ENCODE assay signal across 1 cellular context in the genomic region with DNA sequence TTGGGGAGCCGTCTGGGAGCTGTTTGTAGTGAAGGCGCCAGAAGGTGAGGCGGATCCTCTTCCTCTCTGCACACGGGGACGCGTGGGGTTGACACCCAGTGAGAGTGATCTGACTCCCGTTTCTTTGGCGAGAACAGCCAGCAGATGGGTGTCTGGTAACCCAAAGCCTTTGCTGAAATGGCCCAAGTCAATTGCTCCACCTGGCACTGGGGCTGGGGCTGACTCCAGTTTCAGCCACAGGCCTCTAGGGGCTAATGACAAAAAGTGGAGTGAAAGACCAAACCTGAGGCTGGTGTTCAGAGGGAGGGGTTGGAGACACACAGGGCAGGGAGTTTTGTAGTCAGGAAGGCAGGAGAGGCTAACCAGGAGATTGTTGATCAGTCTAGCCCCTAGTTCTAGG.
TF ChIP-seq lines count a peak whose summit lies in the region.

No MANE protein-coding gene starts in this region.

TF ChIP-seq in K562, 482 proteins besides CTCF, POLR2A, EP300 and RAD21 (continued from another document):
- no peak for TF ChIP-seq ZKSCAN1 (IDR thresholded peaks at IDR 0.05; ENCODE audit: low read depth, low read length)
- TF ChIP-seq, protein P1, sequence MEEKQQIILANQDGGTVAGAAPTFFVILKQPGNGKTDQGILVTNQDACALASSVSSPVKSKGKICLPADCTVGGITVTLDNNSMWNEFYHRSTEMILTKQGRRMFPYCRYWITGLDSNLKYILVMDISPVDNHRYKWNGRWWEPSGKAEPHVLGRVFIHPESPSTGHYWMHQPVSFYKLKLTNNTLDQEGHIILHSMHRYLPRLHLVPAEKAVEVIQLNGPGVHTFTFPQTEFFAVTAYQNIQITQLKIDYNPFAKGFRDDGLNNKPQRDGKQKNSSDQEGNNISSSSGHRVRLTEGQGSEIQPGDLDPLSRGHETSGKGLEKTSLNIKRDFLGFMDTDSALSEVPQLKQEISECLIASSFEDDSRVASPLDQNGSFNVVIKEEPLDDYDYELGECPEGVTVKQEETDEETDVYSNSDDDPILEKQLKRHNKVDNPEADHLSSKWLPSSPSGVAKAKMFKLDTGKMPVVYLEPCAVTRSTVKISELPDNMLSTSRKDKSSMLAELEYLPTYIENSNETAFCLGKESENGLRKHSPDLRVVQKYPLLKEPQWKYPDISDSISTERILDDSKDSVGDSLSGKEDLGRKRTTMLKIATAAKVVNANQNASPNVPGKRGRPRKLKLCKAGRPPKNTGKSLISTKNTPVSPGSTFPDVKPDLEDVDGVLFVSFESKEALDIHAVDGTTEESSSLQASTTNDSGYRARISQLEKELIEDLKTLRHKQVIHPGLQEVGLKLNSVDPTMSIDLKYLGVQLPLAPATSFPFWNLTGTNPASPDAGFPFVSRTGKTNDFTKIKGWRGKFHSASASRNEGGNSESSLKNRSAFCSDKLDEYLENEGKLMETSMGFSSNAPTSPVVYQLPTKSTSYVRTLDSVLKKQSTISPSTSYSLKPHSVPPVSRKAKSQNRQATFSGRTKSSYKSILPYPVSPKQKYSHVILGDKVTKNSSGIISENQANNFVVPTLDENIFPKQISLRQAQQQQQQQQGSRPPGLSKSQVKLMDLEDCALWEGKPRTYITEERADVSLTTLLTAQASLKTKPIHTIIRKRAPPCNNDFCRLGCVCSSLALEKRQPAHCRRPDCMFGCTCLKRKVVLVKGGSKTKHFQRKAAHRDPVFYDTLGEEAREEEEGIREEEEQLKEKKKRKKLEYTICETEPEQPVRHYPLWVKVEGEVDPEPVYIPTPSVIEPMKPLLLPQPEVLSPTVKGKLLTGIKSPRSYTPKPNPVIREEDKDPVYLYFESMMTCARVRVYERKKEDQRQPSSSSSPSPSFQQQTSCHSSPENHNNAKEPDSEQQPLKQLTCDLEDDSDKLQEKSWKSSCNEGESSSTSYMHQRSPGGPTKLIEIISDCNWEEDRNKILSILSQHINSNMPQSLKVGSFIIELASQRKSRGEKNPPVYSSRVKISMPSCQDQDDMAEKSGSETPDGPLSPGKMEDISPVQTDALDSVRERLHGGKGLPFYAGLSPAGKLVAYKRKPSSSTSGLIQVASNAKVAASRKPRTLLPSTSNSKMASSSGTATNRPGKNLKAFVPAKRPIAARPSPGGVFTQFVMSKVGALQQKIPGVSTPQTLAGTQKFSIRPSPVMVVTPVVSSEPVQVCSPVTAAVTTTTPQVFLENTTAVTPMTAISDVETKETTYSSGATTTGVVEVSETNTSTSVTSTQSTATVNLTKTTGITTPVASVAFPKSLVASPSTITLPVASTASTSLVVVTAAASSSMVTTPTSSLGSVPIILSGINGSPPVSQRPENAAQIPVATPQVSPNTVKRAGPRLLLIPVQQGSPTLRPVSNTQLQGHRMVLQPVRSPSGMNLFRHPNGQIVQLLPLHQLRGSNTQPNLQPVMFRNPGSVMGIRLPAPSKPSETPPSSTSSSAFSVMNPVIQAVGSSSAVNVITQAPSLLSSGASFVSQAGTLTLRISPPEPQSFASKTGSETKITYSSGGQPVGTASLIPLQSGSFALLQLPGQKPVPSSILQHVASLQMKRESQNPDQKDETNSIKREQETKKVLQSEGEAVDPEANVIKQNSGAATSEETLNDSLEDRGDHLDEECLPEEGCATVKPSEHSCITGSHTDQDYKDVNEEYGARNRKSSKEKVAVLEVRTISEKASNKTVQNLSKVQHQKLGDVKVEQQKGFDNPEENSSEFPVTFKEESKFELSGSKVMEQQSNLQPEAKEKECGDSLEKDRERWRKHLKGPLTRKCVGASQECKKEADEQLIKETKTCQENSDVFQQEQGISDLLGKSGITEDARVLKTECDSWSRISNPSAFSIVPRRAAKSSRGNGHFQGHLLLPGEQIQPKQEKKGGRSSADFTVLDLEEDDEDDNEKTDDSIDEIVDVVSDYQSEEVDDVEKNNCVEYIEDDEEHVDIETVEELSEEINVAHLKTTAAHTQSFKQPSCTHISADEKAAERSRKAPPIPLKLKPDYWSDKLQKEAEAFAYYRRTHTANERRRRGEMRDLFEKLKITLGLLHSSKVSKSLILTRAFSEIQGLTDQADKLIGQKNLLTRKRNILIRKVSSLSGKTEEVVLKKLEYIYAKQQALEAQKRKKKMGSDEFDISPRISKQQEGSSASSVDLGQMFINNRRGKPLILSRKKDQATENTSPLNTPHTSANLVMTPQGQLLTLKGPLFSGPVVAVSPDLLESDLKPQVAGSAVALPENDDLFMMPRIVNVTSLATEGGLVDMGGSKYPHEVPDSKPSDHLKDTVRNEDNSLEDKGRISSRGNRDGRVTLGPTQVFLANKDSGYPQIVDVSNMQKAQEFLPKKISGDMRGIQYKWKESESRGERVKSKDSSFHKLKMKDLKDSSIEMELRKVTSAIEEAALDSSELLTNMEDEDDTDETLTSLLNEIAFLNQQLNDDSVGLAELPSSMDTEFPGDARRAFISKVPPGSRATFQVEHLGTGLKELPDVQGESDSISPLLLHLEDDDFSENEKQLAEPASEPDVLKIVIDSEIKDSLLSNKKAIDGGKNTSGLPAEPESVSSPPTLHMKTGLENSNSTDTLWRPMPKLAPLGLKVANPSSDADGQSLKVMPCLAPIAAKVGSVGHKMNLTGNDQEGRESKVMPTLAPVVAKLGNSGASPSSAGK (IDR thresholded peaks at IDR 0.05), result no peak
- no peak for TF ChIP-seq SAFB2 (IDR thresholded peaks at IDR 0.05; ENCODE audit: borderline replicate concordance, low read depth, low read length, severe bottlenecking)
